In the genomic region with DNA sequence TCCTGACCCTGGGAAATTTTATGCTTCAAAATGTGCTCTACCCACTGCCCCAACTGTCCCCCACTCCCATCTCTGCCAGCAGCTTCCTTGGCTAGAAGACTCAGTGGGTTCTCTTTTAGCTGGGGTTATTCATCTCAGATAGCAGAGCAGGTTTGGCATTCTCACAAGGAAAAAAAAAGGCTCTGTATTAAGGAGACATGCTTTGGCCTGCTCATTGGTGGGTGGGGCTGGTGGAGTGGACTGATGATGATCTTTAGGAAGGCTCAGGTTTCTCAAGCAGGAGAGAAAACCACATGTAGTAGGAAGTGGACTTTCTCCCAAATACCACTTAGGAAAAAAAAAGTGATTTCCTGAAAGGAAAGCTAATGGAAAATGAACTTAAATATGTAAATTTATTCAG, we compare ENCODE assay signal across 12 cellular contexts.
"Had no signal": no experiment of that assay in that cellular context is flagged by ENCODE, and none has a peak within 500 bp of the region (broad histone marks: within the 10 kb centered on the region; RNA-seq: fewer than 3 reads in every experiment).

No MANE protein-coding gene starts in this region.

- H3K27me3 ChIP-seq: brain microvascular endothelial cell, esophagus muscularis mucosa, testis had no signal

- DNase-seq: activated effector memory CD4-positive, alpha-beta T cell treated with Interleukin-2 at 50 U/mL for 16 hours; brain microvascular endothelial cell; endodermal cell; stimulated activated CD4-positive, alpha-beta T cell treated with anti-CD3 and anti-CD28 coated beads, Interleukin-15, amount 100 ng/mL, for 24 hours; stimulated activated CD4-positive, alpha-beta T cell treated with anti-CD3 and anti-CD28 coated beads, Interleukin-4, amount 100 ng/mL, for 4 hours; stimulated activated naive CD8-positive, alpha-beta T cell treated with anti-CD3 and anti-CD28 coated beads, Interleukin-15, amount 100 ng/mL, for 72 hours; T-helper 2 cell; testis had no signal

- H3K9me3 ChIP-seq: testis had no signal

- H3K36me3 ChIP-seq: brain microvascular endothelial cell, esophagus muscularis mucosa had no signal

- H3K4me3 ChIP-seq: esophagus muscularis mucosa, testis had no signal

- H3K27ac ChIP-seq: brain microvascular endothelial cell, esophagus muscularis mucosa, testis had no signal

- ATAC-seq: activated CD4-positive, CD25-positive, alpha-beta regulatory T cell treated with anti-CD3 and anti-CD28 coated beads, Interleukin-2, amount 50 U/mL, for 24 hours; left lobe of liver; natural killer cell treated with Interleukin-12 subunit alpha and Interleukin-12 subunit beta and Interleukin-15 and Interleukin-18, amount 100 ng/mL, for 72 hours had no signal
